In genomic region chr17:3529817-3530741, GRCh38 we compare ENCODE assay signal across 14 cellular contexts. TPM values are rescaled to one million over a fixed set of nuclear protein-coding genes. Genes with fewer than 3 reads are reported as not detected.
DNase-seq lines count a peak whose midpoint lies in the region; ATAC-seq, FAIRE-seq and TF ChIP-seq lines count a peak whose summit lies in the region.
"Had no signal": no experiment of that assay in that cellular context is flagged by ENCODE, and none has a peak within 500 bp of the region (broad histone marks: within the 10 kb centered on the region; RNA-seq: fewer than 3 reads in every experiment).

No MANE protein-coding gene starts in this region.

- no peaks in the 10 kb centered on the region for H3K27me3 ChIP-seq in psoas muscle (ENCODE audit: insufficient read depth in 3 of 3, low read length in 2 of 3)

- peaks cover 9% of the 10 kb centered on the region; the same call in 1 of the 2 replicates for H3K4me1 ChIP-seq in ES-I3 (ENCODE audit: insufficient read depth, low read length)
- H3K4me1 ChIP-seq in psoas muscle = no peaks in the 10 kb centered on the region

- no peaks in the 10 kb centered on the region for H3K36me3 ChIP-seq in ES-I3 (ENCODE audit: insufficient read depth, low read length)
- no peaks in the 10 kb centered on the region for H3K36me3 ChIP-seq in psoas muscle (ENCODE audit: insufficient read depth in 1 of 2, low read depth in 1 of 2)

- H3K9me3 ChIP-seq in ES-I3 (ENCODE audit: control insufficient read depth, insufficient read depth, low read length) (no peaks in the 10 kb centered on the region), psoas muscle (no peaks in the 10 kb centered on the region)

- peak overlapping the region; percentile 6; the same call in 1 of the 2 replicates for H3K9ac ChIP-seq in ES-I3 (ENCODE audit: low read depth, low read length)

- no peak for TF ChIP-seq CTCF in psoas muscle (IDR thresholded peaks at IDR 0.05)

- H3K4me3 ChIP-seq in psoas muscle = no peak overlapping the region

- DNase-seq in caudate nucleus (lab: John Stamatoyannopoulos, UW) (peak in 42 of 61 donors; percentile 8 to 80 (median 46)), inferior parietal cortex (ENCODE audit: extremely low spot score) (peak; percentile 49), psoas muscle (peak; percentile 79 to 82), GM19239 (ENCODE audit: insufficient read length, low spot score) (no peak)
- no peak for DNase-seq in activated T-cell treated with anti-CD3 and anti-CD28 coated beads, Interleukin-2, amount 50 U/mL, for 48 hours
- DNase-seq: activated naive CD4-positive, alpha-beta T cell; NCI-H82; T-helper 9 cell had no signal

- ATAC-seq in psoas muscle (peak in 3 of 4 donors; percentile 35 to 48 (median 47)), HG03196 (IDR thresholded peaks at IDR 0.05; ENCODE audit: unreplicated experiment) (no peak), GM19351 (IDR thresholded peaks at IDR 0.05; ENCODE audit: unreplicated experiment) (no peak)

- intact Hi-C loops in psoas muscle (cut with DNase I) = no loop called here

- H3K27ac ChIP-seq in caudate nucleus (ENCODE audit: low read depth, low read length) (peak overlapping the region; percentile 99), psoas muscle (no peak overlapping the region)
- H3K27ac ChIP-seq: C4-2B had no signal

- FAIRE-seq in GM19239 (lab: Jason Lieb, UNC) = no peak
- FAIRE-seq: HTR-8/SVneo had no signal

- WGBS in psoas muscle, 3 donors = 41 to 50% (median 45%) methylated on average over 32 of the region's 32 CpGs

RNA-seq across cellular contexts. Expression of gene TRPV3, which starts 27.5 kb away (rescaled TPM):
- total RNA-seq in psoas muscle = 10 to 100 TPM in 1 of 4 donors, 1 to 10 TPM in 1, under 1 TPM in 2; 0.71 to 10.1 (median 1.1) TPM
- under 1 TPM; 0.32 to 0.38 (median 0.36) TPM for polyA plus RNA-seq in psoas muscle

RNA-seq across cellular contexts. Expression of gene ASPA, which starts 54.3 kb away (rescaled TPM):
- total RNA-seq in psoas muscle = 1 to 10 TPM; 2.9 to 4.8 (median 3.9) TPM
- 1 to 10 TPM in 2 of 3 donors, under 1 TPM in 1; 0.68 to 2.3 (median 1.2) TPM for polyA plus RNA-seq in psoas muscle

RNA-seq across cellular contexts. Expression of gene SPATA22, which starts 58.5 kb away (rescaled TPM):
- under 1 TPM in 2 of 4 donors, not detected in 2; 0.50 to 0.54 TPM for total RNA-seq in psoas muscle
- under 1 TPM in 2 of 3 donors, not detected in 1; 0.05 to 0.12 TPM for polyA plus RNA-seq in psoas muscle
- total RNA-seq: renal cortical epithelial cell had no signal

Comparison
In these comparisons a context has a peak if more than half of its experiments do, and no peak if none do; other contexts are left out.
1. DNase-seq: peak in caudate nucleus (42 of 61), inferior parietal cortex (single experiment) and psoas muscle (2 of 2); none in activated T-cell treated with anti-CD3 and anti-CD28 coated beads, Interleukin-2, amount 50 U/mL, for 48 hours (0 of 2) and GM19239 (single experiment).
2. ATAC-seq: peak in psoas muscle (3 of 4); none in HG03196 (single experiment) and GM19351 (single experiment).